14 cellular contexts compared by ENCODE assay signal in the genomic region with DNA sequence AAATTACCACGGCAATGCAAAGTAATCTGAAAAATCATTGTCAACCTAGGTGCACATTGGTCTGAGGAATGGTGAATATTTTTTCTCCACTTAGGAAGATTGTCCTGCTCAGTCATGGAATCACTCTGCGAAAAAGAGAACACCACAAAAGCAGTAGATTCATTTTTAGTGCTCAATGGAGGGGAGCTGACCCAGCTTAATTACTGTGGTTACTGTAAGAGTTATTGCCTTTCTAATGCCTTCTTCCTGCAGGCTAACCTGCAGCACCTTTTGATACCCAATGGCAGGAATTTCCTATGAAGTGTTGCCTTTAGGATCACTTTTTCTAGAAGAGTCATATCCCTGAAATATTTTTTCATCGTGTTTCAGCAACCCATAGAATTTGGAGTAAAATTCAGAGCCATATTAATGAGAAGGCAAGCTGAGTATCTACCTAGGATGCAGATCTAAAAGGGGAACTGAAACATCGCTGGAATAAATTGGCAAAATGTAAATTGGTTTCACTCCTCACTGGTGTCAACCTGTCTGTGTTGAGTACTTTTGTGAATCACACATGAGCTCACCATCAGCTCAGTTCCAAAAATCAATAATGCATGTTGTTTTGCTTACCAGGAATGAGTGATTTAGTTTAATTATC.
A peak's percentile ranks its signal among the peaks of the same experiment; 100 is the strongest.
DNase-seq lines count a peak whose midpoint lies in the region; ATAC-seq, FAIRE-seq and TF ChIP-seq lines count a peak whose summit lies in the region.
"Had no signal": no experiment of that assay in that cellular context is flagged by ENCODE, and none has a peak within 500 bp of the region (broad histone marks: within the 10 kb centered on the region; RNA-seq: fewer than 3 reads in every experiment).

No MANE protein-coding gene starts in this region.

- no peaks in the 10 kb centered on the region for H3K36me3 ChIP-seq in colonic mucosa
- H3K36me3 ChIP-seq: MG63, thyroid gland had no signal

- no peak overlapping the region for H3K4me3 ChIP-seq in colonic mucosa
- H3K4me3 ChIP-seq: MG63, thyroid gland had no signal

- FAIRE-seq in GM12891 (lab: Jason Lieb, UNC): no peak

- TF ChIP-seq POLR2A in GM12891 (IDR thresholded peaks at IDR 0.05; ENCODE audit: low read depth, low read length): no peak

- H3K9ac ChIP-seq in colonic mucosa (ENCODE audit: low read depth in 2 of 2, low read length in 2 of 2): no peak overlapping the region

- intact Hi-C loops in colonic mucosa (cut with DNase I): no loop called here

- peak; percentile 85 for ATAC-seq in GM21360 (IDR thresholded peaks at IDR 0.05; ENCODE audit: unreplicated experiment)
- ATAC-seq in HG02981 (IDR thresholded peaks at IDR 0.05; ENCODE audit: unreplicated experiment): peak; percentile 69
- ATAC-seq in GM18873 (IDR thresholded peaks at IDR 0.05; ENCODE audit: low FRiP score, unreplicated experiment): no peak

- H3K27ac ChIP-seq in colonic mucosa: no peak overlapping the region
- H3K27ac ChIP-seq: HL-60, thyroid gland had no signal

- no peaks in the 10 kb centered on the region for H3K4me1 ChIP-seq in colonic mucosa
- H3K4me1 ChIP-seq: thyroid gland had no signal

- no peaks in the 10 kb centered on the region for H3K9me3 ChIP-seq in colonic mucosa
- H3K9me3 ChIP-seq: MG63, thyroid gland had no signal

- no peaks in the 10 kb centered on the region for H3K27me3 ChIP-seq in colonic mucosa
- H3K27me3 ChIP-seq: MG63, thyroid gland had no signal

- TF ChIP-seq CTCF in colonic mucosa (IDR thresholded peaks at IDR 0.05): no peak

- DNase-seq in GM12891 (ENCODE audit: insufficient read length, low spot score) (no peak), NCI-H69 (lab: John Stamatoyannopoulos, UW) (peak; percentile 12), DMS153 (lab: John Stamatoyannopoulos, UW) (no peak), colonic mucosa (no peak), NCI-H524 treated with DMSO at 0.1 percent for 48 hours (lab: John Stamatoyannopoulos, UW) (no peak)
- DNase-seq: ACHN, activated T-cell treated with anti-CD3 and anti-CD28 coated beads for 4 hours, amniotic stem cell, MG63, thyroid gland had no signal

TF ChIP-seq in GM12891, 5 proteins besides CTCF, POLR2A, EP300 and RAD21:
- TF ChIP-seq SPI1 (IDR thresholded peaks at IDR 0.05; ENCODE audit: low read depth, low read length): peak; percentile 93
- TF ChIP-seq POU2F2 (IDR thresholded peaks at IDR 0.05; ENCODE audit: low read depth, low read length): no peak
